ENCODE assay signal across 25 cellular contexts in the genomic region with DNA sequence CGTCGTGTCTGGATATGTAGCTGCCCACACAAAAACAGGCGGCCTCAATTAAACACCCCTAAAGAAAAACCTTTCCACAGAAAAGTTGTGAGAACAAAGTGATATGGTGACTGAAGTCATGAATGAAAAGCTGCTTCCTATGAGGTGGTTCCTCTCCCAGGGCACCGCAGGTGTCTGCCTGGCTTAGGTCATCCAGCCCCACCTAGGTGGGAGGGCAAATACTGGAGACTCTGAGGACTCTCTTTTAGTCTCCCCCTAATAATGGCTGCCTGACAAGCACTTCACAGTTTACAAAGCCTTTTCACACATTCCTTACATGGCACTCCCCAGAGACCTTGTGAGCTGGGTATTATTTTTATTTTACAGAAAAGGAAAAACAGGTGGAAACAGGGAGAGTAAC. TPM values are rescaled to one million over a fixed set of nuclear protein-coding genes. Genes with fewer than 3 reads are reported as not detected.
A peak's percentile ranks its signal among the peaks of the same experiment; 100 is the strongest.
DNase-seq lines count a peak whose midpoint lies in the region; ATAC-seq, FAIRE-seq and TF ChIP-seq lines count a peak whose summit lies in the region.
"Had no signal": no experiment of that assay in that cellular context is flagged by ENCODE, and none has a peak within 500 bp of the region (broad histone marks: within the 10 kb centered on the region; RNA-seq: fewer than 3 reads in every experiment).

No MANE protein-coding gene starts in this region.

- no peak overlapping the region for H3K4me3 Mint-ChIP-seq in GM23338
- H3K4me3 Mint-ChIP-seq: HFFc6; T-helper 2 cell treated with Interferon-gamma antibody and Interleukin-4, amounts not matched to agents 5 μg/mL and 100 μg/mL, for 36 hours had no signal

- H4K8ac ChIP-seq in H1 (ENCODE audit: extremely low read depth, insufficient read depth, low read length): no peak overlapping the region

- no peak overlapping the region for H3K14ac ChIP-seq in H1 (ENCODE audit: insufficient read length)

- no peak overlapping the region for H3K18ac ChIP-seq in H1 (ENCODE audit: extremely low read depth, low read length)

- H3K27me3 Mint-ChIP-seq in GM23338 (ENCODE audit: insufficient read depth, low read depth, poor library complexity): peaks cover 1% of the 10 kb centered on the region

- POLR2A ChIA-PET in H1 (lab: Charles Lee; ENCODE audit: partially characterized antibody): no interaction called here

- H3K36me3 ChIP-seq in GM23338 (ENCODE audit: insufficient read depth) (no peaks in the 10 kb centered on the region), H1 (ENCODE audit: control insufficient read depth in 2 of 4, insufficient read depth in 4 of 4, low read length in 3 of 4) (no peaks in the 10 kb centered on the region), suprapubic skin (no peaks in the 10 kb centered on the region)
- H3K36me3 ChIP-seq: BE2C, HAP-1, MG63 had no signal

- no peaks in the 10 kb centered on the region for H3F3A ChIP-seq in GM23338 (replicated peaks; ENCODE audit: low read depth)

- peaks cover 7% of the 10 kb centered on the region for H3K9me3 Mint-ChIP-seq in GM23338

- H4K20me1 ChIP-seq in GM23338 (replicated peaks; ENCODE audit: insufficient read depth) (no peaks in the 10 kb centered on the region), H1 (replicated peaks in 1 of 2; ENCODE audit: control insufficient read depth in 1 of 2, insufficient read depth in 2 of 2, low read length in 2 of 2) (no peaks in the 10 kb centered on the region)

- TF ChIP-seq CTCF in GM23338 (conservative IDR thresholded peaks at IDR 0.05; ENCODE audit: low read depth in 2 of 2): no peak
- no peak for TF ChIP-seq CTCF in H1 (IDR thresholded peaks at IDR 0.05; ENCODE audit: control extremely low read depth in 1 of 3, insufficient read depth in 1 of 3, low read depth in 1 of 3, low read length in 3 of 3)
- no peak for TF ChIP-seq CTCF in suprapubic skin (IDR thresholded peaks at IDR 0.05)

- no peak overlapping the region for H3K9ac ChIP-seq in H1 (replicated peaks in 1 of 4; ENCODE audit: extremely low read depth in 1 of 4, low read depth in 3 of 4, low read length in 3 of 4)
- H3K9ac ChIP-seq: GM23248 had no signal

- no peak overlapping the region for H2BK15ac ChIP-seq in H1 (ENCODE audit: low read length)

- no peak overlapping the region for H4K91ac ChIP-seq in H1 (replicated peaks; ENCODE audit: insufficient read length, low read length)

- no peaks in the 10 kb centered on the region for H3K23me2 ChIP-seq in H1 (ENCODE audit: low read depth, low read length)

- ATAC-seq in GM23338: peak; percentile 67
- ATAC-seq in GM19452 (IDR thresholded peaks at IDR 0.05; ENCODE audit: unreplicated experiment): no peak
- ATAC-seq: Panc1 had no signal

- H3K27ac Mint-ChIP-seq in GM23338: no peak overlapping the region
- H3K27ac Mint-ChIP-seq: HFFc6; T-helper 2 cell treated with Interferon-gamma antibody and Interleukin-4, amounts not matched to agents 5 μg/mL and 100 μg/mL, for 36 hours had no signal

- H3K4me1 Mint-ChIP-seq in GM23338: peaks cover 27% of the 10 kb centered on the region

- no peak overlapping the region for H2BK20ac ChIP-seq in H1 (ENCODE audit: low read length)

- WGBS in H1 (ENCODE audit: extremely low coverage in 1 of 2, insufficient coverage in 1 of 2, insufficient read length in 1 of 2, insufficient replicate concordance in 2 of 2, low coverage in 1 of 2, low lambda C conversion rate in 2 of 2, missing lambda C conversion rate in 1 of 2), 2 experiments: 87% methylated on average over 4 of the region's 4 CpGs; no CpG with 5 or more reads in 1 of the 2 experiments
- WGBS in suprapubic skin: 78% methylated on average over 4 of the region's 4 CpGs

- no peak overlapping the region for H3K56ac ChIP-seq in H1 (replicated peaks; ENCODE audit: insufficient read length, low read depth, low read length)

- TF ChIP-seq POLR2A in H1 (IDR thresholded peaks at IDR 0.05; ENCODE audit: control extremely low read depth in 1 of 2, low read depth in 2 of 2, low read length in 2 of 2) (no peak), suprapubic skin (IDR thresholded peaks at IDR 0.05) (no peak)

- no peak overlapping the region for H3K23ac ChIP-seq in H1 (ENCODE audit: insufficient read length)

- H3K9me2 ChIP-seq in GM23338 (ENCODE audit: insufficient read depth): peaks cover 7% of the 10 kb centered on the region; the same call in 1 of the 2 replicates

- H3K27ac ChIP-seq in GM23338 (ENCODE audit: low read depth) (no peak overlapping the region), H1 (ENCODE audit: low read depth, low read length) (no peak overlapping the region), suprapubic skin (no peak overlapping the region)
- H3K27ac ChIP-seq: GM23248, RWPE1 had no signal

- H3K4me2 ChIP-seq in GM23338: no peak overlapping the region
- no peak overlapping the region for H3K4me2 ChIP-seq in H1 (ENCODE audit: insufficient read depth in 1 of 2, low read depth in 2 of 2, low read length in 2 of 2)

- CTCF ChIA-PET in H1 (lab: Charles Lee; ENCODE audit: partially characterized antibody): interaction anchor here (0.7 to 1.3 kb wide), 2 partner anchors 8 to 28 kb away, joined by 3 read pairs; no protein-coding TSS in a partner anchor

- no peak overlapping the region for H2AK5ac ChIP-seq in H1 (ENCODE audit: low read depth, low read length)

- no peak overlapping the region for H2BK120ac ChIP-seq in H1 (replicated peaks; ENCODE audit: low read depth, low read length)

- peaks cover 12% of the 10 kb centered on the region for H3K4me1 ChIP-seq in GM23338 (ENCODE audit: insufficient read depth)
- H3K4me1 ChIP-seq in H1 (replicated peaks in 1 of 4; ENCODE audit: control insufficient read depth in 3 of 4, insufficient read depth in 4 of 4, low read length in 3 of 4): peaks cover 2 to 11% (median 6%) of the 10 kb centered on the region in 4 experiments; a peak in 5 of 7 replicates
- no peaks in the 10 kb centered on the region for H3K4me1 ChIP-seq in suprapubic skin
- H3K4me1 ChIP-seq: BE2C, HAP-1 had no signal

- no peak overlapping the region for H2BK12ac ChIP-seq in H1 (ENCODE audit: low read depth, low read length)

- no peak overlapping the region for H2BK5ac ChIP-seq in H1 (ENCODE audit: low read depth, low read length)

- TF ChIP-seq RAD21 in H1 (IDR thresholded peaks at IDR 0.05 in 1 of 2, conservative IDR thresholded peaks at IDR 0.05 in 1 of 2; ENCODE audit: low read depth in 2 of 2, low read length in 2 of 2): no peak

- no peaks in the 10 kb centered on the region for H3K79me2 ChIP-seq in GM23338 (replicated peaks; ENCODE audit: insufficient read depth)
- no peaks in the 10 kb centered on the region for H3K79me2 ChIP-seq in H1 (ENCODE audit: control insufficient read depth in 1 of 2, insufficient read depth in 2 of 2, low read length in 2 of 2)

- no peaks in the 10 kb centered on the region for H3K9me3 ChIP-seq in H1 (ENCODE audit: insufficient read depth in 2 of 2, low read depth in 1 of 2, low read length in 1 of 2)
- H3K9me3 ChIP-seq in suprapubic skin: no peaks in the 10 kb centered on the region
- H3K9me3 ChIP-seq: BE2C, HAP-1, MG63 had no signal

- H4K5ac ChIP-seq in H1 (ENCODE audit: insufficient read length, low read depth, low read length): no peak overlapping the region

- H3K4ac ChIP-seq in H1 (replicated peaks; ENCODE audit: insufficient read length, low read depth, low read length): no peak overlapping the region

- no peak for FAIRE-seq in H1 (lab: Jason Lieb, UNC)
- FAIRE-seq: D721Med, GM18507, HTR-8/SVneo had no signal

- no peak for TF ChIP-seq EP300 in H1 (IDR thresholded peaks at IDR 0.05; ENCODE audit: borderline replicate concordance in 1 of 2, low read depth in 2 of 2, low read length in 2 of 2)
- no peak for TF ChIP-seq EP300 in suprapubic skin (IDR thresholded peaks at IDR 0.05)

- H3K4me3 ChIP-seq in GM23338 (no peak overlapping the region), H1 (ENCODE audit: extremely low read depth in 1 of 4, insufficient read depth in 2 of 4, low read depth in 3 of 4, low read length in 4 of 4) (no peak overlapping the region), suprapubic skin (no peak overlapping the region)
- H3K4me3 ChIP-seq: GM23248, HAP-1, MG63 had no signal

- H2AFZ ChIP-seq in GM23338 (no peak overlapping the region), H1 (ENCODE audit: low read length) (no peak overlapping the region)
- H2AFZ ChIP-seq: GM23248 had no signal

- DNase-seq in NCI-H2171 treated with DMSO at 0.1 percent for 48 hours (lab: John Stamatoyannopoulos, UW) (peak; percentile 1), NCI-H2171 (lab: John Stamatoyannopoulos, UW) (no peak), GM23338 (ENCODE audit: low spot score) (no peak), NCI-H69 (lab: John Stamatoyannopoulos, UW) (peak; percentile 8), H1 (ENCODE audit: low read depth in 1 of 2, low spot score in 2 of 2) (no peak), suprapubic skin (ENCODE audit: low spot score in 2 of 2) (no peak)
- DNase-seq in NK-92 treated with Interleukin-12 subunit alpha and Interleukin-12 subunit beta, amount 100 ng/mL, for 24 hours (lab: John Stamatoyannopoulos, UW): no peak
- DNase-seq: 8988T, ACHN, BE2C, GM23248, HFFc6, KG1, MG63, NCI-H524, SHP77, T-helper 1 cell had no signal

- H3K27me3 ChIP-seq in GM23338 (ENCODE audit: insufficient read depth): no peaks in the 10 kb centered on the region
- H3K27me3 ChIP-seq in H1 (replicated peaks in 1 of 4; ENCODE audit: control insufficient read depth in 3 of 4, extremely low read depth in 1 of 4, insufficient read depth in 3 of 4, low read length in 3 of 4): peaks cover 0 to 4% (median 0%) of the 10 kb centered on the region in 4 experiments; a peak in 1 of 7 replicates
- peaks cover 10% of the 10 kb centered on the region for H3K27me3 ChIP-seq in suprapubic skin
- H3K27me3 ChIP-seq: BE2C, MG63 had no signal

- no peaks in the 10 kb centered on the region for H3K79me1 ChIP-seq in H1 (ENCODE audit: low read depth, low read length)

- H3K36me3 Mint-ChIP-seq in GM23338 (ENCODE audit: low read depth): peaks cover 3% of the 10 kb centered on the region; the same call in 2 of the 3 replicates

RNA-seq across cellular contexts. Expression of gene TMEM158, which starts 46.3 kb away (rescaled TPM):
- 16.9 and 19.6 TPM in 2 replicates for total RNA-seq in GM23338 (2014; rRNA removed; shearing (Covaris generic))
- polyA plus RNA-seq in GM23338 (2016; fragmentation: Nextera tagmentation; extraction: Ambion mirVana): 9.6 and 12.8 TPM in 2 replicates
- total RNA-seq in H1 (2021; fragmentation: NEBNext Ultra II Directional; extraction: Animal tissue kit (Norgen Biotek cat#: 25700)): 30.3 and 35.5 TPM in 2 replicates
- polyA plus RNA-seq in H1 (2011; rRNA removed): 6.8 and 17.5 TPM in 2 replicates
- polyA plus RNA-seq in H1 (2011; cell fraction: cytosol; rRNA removed): 13.1 TPM
- polyA plus RNA-seq in H1 (2011; cell fraction: nucleus; rRNA removed): 13.5 TPM
- polyA plus RNA-seq in H1 (2012, experiment 1 of 2): 9.6 to 16.2 TPM (median 14.0 TPM) in 4 replicates
- polyA plus RNA-seq in H1 (2012, experiment 2 of 2): 13.0 TPM
- 20.9 TPM for polyA plus RNA-seq in H1 (2013, experiment 1 of 2)
- 20.0 TPM for polyA plus RNA-seq in H1 (2013, experiment 2 of 2)
- 1.3 and 1.8 TPM in 2 replicates for polyA minus RNA-seq in H1 (2011; rRNA and poly(A)+ RNA removed)
- polyA minus RNA-seq in H1 (2011; cell fraction: cytosol; rRNA and poly(A)+ RNA removed): 11.8 TPM
- 6.5 TPM for polyA minus RNA-seq in H1 (2011; cell fraction: nucleus; rRNA and poly(A)+ RNA removed)
- 1 to 10 TPM in 2 of 4 donors, under 1 TPM in 2; 0.97 to 4.6 (median 2.2) TPM for total RNA-seq in suprapubic skin

Comparison
In these comparisons a context has a peak if more than half of its experiments do, and no peak if none do; other contexts are left out.
1. DNase-seq: peak in NCI-H2171 treated with DMSO at 0.1 percent for 48 hours (single experiment) and NCI-H69 (single experiment); none in NCI-H2171 (single experiment), GM23338 (single experiment), H1 (0 of 2), suprapubic skin (0 of 2) and NK-92 treated with Interleukin-12 subunit alpha and Interleukin-12 subunit beta, amount 100 ng/mL, for 24 hours (single experiment).